Comparison of ENCODE assay signal across 1 cellular context in genomic region chr2:238528953-238529781, GRCh38.
TF ChIP-seq lines count a peak whose summit lies in the region.

No MANE protein-coding gene starts in this region.

TF ChIP-seq in A549, 52 proteins besides CTCF, POLR2A, EP300 and RAD21 (continued from another document):
- no peak for TF ChIP-seq BCL3 (IDR thresholded peaks at IDR 0.05)
- TF ChIP-seq HES2 (IDR thresholded peaks at IDR 0.05) = no peak
- TF ChIP-seq FOSL2 (IDR thresholded peaks at IDR 0.05) = 0 out of 2 replicates have a peak, but pooled peaks have one; percentile 24
- TF ChIP-seq FOSL2 (CRISPR knock-in tag; IDR thresholded peaks at IDR 0.05) = peak; percentile 72
- TF ChIP-seq JUN (IDR thresholded peaks at IDR 0.05) = peak; percentile 52 to 61; a peak in 3 of 5 replicates
- TF ChIP-seq SMC3 (IDR thresholded peaks at IDR 0.05) = peak; percentile 58; the same call in 2 of the 3 replicates
- no peak for TF ChIP-seq HOXB5 (CRISPR knock-in tag; IDR thresholded peaks at IDR 0.05)
- TF ChIP-seq NFE2L2 (conservative IDR thresholded peaks at IDR 0.05; ENCODE audit: low read length) = no peak
- TF ChIP-seq GATA3 (IDR thresholded peaks at IDR 0.05; ENCODE audit: borderline replicate concordance) = peak; percentile 78; the same call in 1 of the 2 replicates
- TF ChIP-seq REST (IDR thresholded peaks at IDR 0.05) = no peak
- no peak for TF ChIP-seq EHMT2 (IDR thresholded peaks at IDR 0.05; ENCODE audit: low read depth)
- TF ChIP-seq MAFK (IDR thresholded peaks at IDR 0.05; ENCODE audit: partially characterized antibody) = no peak
- TF ChIP-seq HOXA7 (CRISPR knock-in tag; IDR thresholded peaks at IDR 0.05) = no peak
- TF ChIP-seq NPAS2 (CRISPR knock-in tag; IDR thresholded peaks at IDR 0.05; ENCODE audit: borderline replicate concordance) = no peak
- TF ChIP-seq CBX8 (IDR thresholded peaks at IDR 0.05) = no peak
- no peak for TF ChIP-seq FOSB (CRISPR knock-in tag; IDR thresholded peaks at IDR 0.05)
